ENCODE assay signal across 11 cellular contexts in genomic region chr9:899440-900184, GRCh38. TPM values are rescaled to one million over a fixed set of nuclear protein-coding genes. Genes with fewer than 3 reads are reported as not detected.
DNase-seq lines count a peak whose midpoint lies in the region; ATAC-seq and FAIRE-seq lines count a peak whose summit lies in the region.
"Had no signal": no experiment of that assay in that cellular context is flagged by ENCODE, and none has a peak within 500 bp of the region (broad histone marks: within the 10 kb centered on the region; RNA-seq: fewer than 3 reads in every experiment).

No MANE protein-coding gene starts in this region.

- H3K27me3 ChIP-seq in NT2/D1 (ENCODE audit: insufficient read depth, insufficient read length), result no peaks in the 10 kb centered on the region

- H3K9ac ChIP-seq in NT2/D1 (ENCODE audit: insufficient read length, low read depth), result no peak overlapping the region

- no peak for FAIRE-seq in HTR-8/SVneo (lab: Jason Lieb, UNC)

- DNase-seq in COLO668 (lab: John Stamatoyannopoulos, UW; ENCODE audit: unreplicated experiment), result peak; percentile 25
- peak; percentile 38 for DNase-seq in NT2/D1 (ENCODE audit: low read depth, low spot score)
- no peak for DNase-seq in left lobe of liver (ENCODE audit: low spot score)
- no peak for DNase-seq in HTR-8/SVneo (ENCODE audit: insufficient read length, low spot score)
- DNase-seq: mammary epithelial cell; NCI-H1048; stimulated activated CD4-positive, alpha-beta T cell treated with anti-CD3 and anti-CD28 coated beads, Interleukin-12 subunit alpha, Interleukin-12 subunit beta, amount 100 ng/mL, for 4 hours had no signal

- ATAC-seq in HG02798 (IDR thresholded peaks at IDR 0.05; ENCODE audit: poor library complexity, unreplicated experiment), result peak; percentile 38
- ATAC-seq in left lobe of liver, result peak; percentile 22
- no peak for ATAC-seq in HG03565 (IDR thresholded peaks at IDR 0.05; ENCODE audit: unreplicated experiment)
- ATAC-seq in GM19324 (IDR thresholded peaks at IDR 0.05; ENCODE audit: low FRiP score, unreplicated experiment), result no peak
- ATAC-seq in HG02642 (IDR thresholded peaks at IDR 0.05; ENCODE audit: poor library complexity, unreplicated experiment), result no peak

- no peak overlapping the region for H3K4me3 ChIP-seq in NT2/D1 (ENCODE audit: insufficient read length, low read depth)

- H3K9me3 ChIP-seq in NT2/D1 (ENCODE audit: insufficient read depth, low read length), result no peaks in the 10 kb centered on the region

- H3K4me1 ChIP-seq in NT2/D1 (ENCODE audit: insufficient read depth, insufficient read length), result peaks cover 13% of the 10 kb centered on the region

- H3K36me3 ChIP-seq in NT2/D1 (ENCODE audit: insufficient read depth, insufficient read length, low read length), result no peaks in the 10 kb centered on the region

RNA-seq across cellular contexts. Expression of gene DMRT1, which starts 58.1 kb away (rescaled TPM):
- not detected for total RNA-seq in left lobe of liver
- total RNA-seq: mammary epithelial cell had no signal

Comparison
In these comparisons a context has a peak if more than half of its experiments do, and no peak if none do; other contexts are left out.
1. DNase-seq: peak in COLO668 (single experiment) and NT2/D1 (single experiment); none in left lobe of liver (single experiment) and HTR-8/SVneo (single experiment).
2. ATAC-seq: peak in HG02798 (single experiment) and left lobe of liver (single experiment); none in HG03565 (single experiment), GM19324 (single experiment) and HG02642 (single experiment).